8 cellular contexts compared by ENCODE assay signal in genomic region chr16:46883353-46883689, GRCh38. TPM values are rescaled to one million over a fixed set of nuclear protein-coding genes. Genes with fewer than 3 reads are reported as not detected.
DNase-seq lines count a peak whose midpoint lies in the region; ATAC-seq and TF ChIP-seq lines count a peak whose summit lies in the region.

No MANE protein-coding gene starts in this region.

- CTCF ChIA-PET in CD4-positive, alpha-beta T cell (lab: Charles Lee): interaction anchor here (1.6 kb wide), 1 partner anchor 210 kb away, joined by 4 read pairs; no protein-coding TSS in a partner anchor

- peaks cover 13% of the 10 kb centered on the region for H3K27me3 Mint-ChIP-seq in CD4-positive, alpha-beta T cell
- H3K27me3 Mint-ChIP-seq in IgD-negative memory B cell: peaks cover 4% of the 10 kb centered on the region

- no peaks in the 10 kb centered on the region for H3K36me3 Mint-ChIP-seq in CD4-positive, alpha-beta T cell (ENCODE audit: low read depth)
- peaks cover 1% of the 10 kb centered on the region for H3K36me3 Mint-ChIP-seq in IgD-negative memory B cell

- no peak overlapping the region for H3K27ac Mint-ChIP-seq in CD4-positive, alpha-beta T cell
- peak overlapping the region in 2 of 3 donors; percentile 28 to 91 for H3K27ac Mint-ChIP-seq in IgD-negative memory B cell

- intact Hi-C loops in CD4-positive, alpha-beta T cell (cut with DNase I, micrococcal nuclease): loop anchor here in 1 of 2 experiments (2.0 to 5.0 kb wide), 3 partner anchors 51 to 193 kb away; partner anchors contain the start of gene C16orf87

- H3K36me3 ChIP-seq in adipocyte (ENCODE audit: control insufficient read depth, insufficient read depth, low read length, severe bottlenecking): peaks cover 3% of the 10 kb centered on the region
- no peaks in the 10 kb centered on the region for H3K36me3 ChIP-seq in thoracic aorta

- no peak for TF ChIP-seq CTCF in CD4-positive, alpha-beta T cell (IDR thresholded peaks at IDR 0.05)
- TF ChIP-seq CTCF in thoracic aorta (IDR thresholded peaks at IDR 0.05): no peak

- H3K4me3 ChIP-seq in adipocyte (ENCODE audit: low read length) (peak overlapping the region; percentile 92), thoracic aorta (peak overlapping the region; percentile 85)

- H3K4me1 ChIP-seq in adipocyte (ENCODE audit: control insufficient read depth, insufficient read depth, low read length) (peaks cover 47% of the 10 kb centered on the region), thoracic aorta (ENCODE audit: control insufficient read depth in 1 of 2, low read depth in 2 of 2) (peaks cover 7 to 33% of the 10 kb centered on the region in 2 donors)

- peak overlapping the region; percentile 76 for H3K9ac ChIP-seq in adipocyte (ENCODE audit: low read length)

- ATAC-seq in CD4-positive, alpha-beta T cell (ENCODE audit: poor library complexity): no peak
- ATAC-seq in left lobe of liver (peak; percentile 7), thoracic aorta (ENCODE audit: insufficient number of reproducible peaks, low FRiP score, low read depth) (no peak), HG02610 (IDR thresholded peaks at IDR 0.05; ENCODE audit: unreplicated experiment) (no peak)

- H3K9me3 ChIP-seq in CD4-positive, alpha-beta T cell (ENCODE audit: control insufficient read depth, low read length): no peaks in the 10 kb centered on the region
- H3K9me3 ChIP-seq in adipocyte (ENCODE audit: control insufficient read depth, low read length) (no peaks in the 10 kb centered on the region), thoracic aorta (no peaks in the 10 kb centered on the region)

- H3K27ac ChIP-seq in CD4-positive, alpha-beta T cell (ENCODE audit: low read depth, low read length): no peak overlapping the region
- H3K27ac ChIP-seq in thoracic aorta: peak overlapping the region; percentile 8 to 18

- DNase-seq in CD4-positive, alpha-beta T cell: no peak
- DNase-seq in adipocyte (ENCODE audit: low read depth) (peak; percentile 24), left lobe of liver (ENCODE audit: low spot score) (no peak), thoracic aorta (ENCODE audit: low spot score) (no peak), OCI-M2 (lab: John Stamatoyannopoulos, UW; ENCODE audit: unreplicated experiment) (no peak)
- no peak for DNase-seq in stimulated activated naive CD4-positive, alpha-beta T cell (lab: John Stamatoyannopoulos, UW)

- H3K4me1 Mint-ChIP-seq in CD4-positive, alpha-beta T cell (ENCODE audit: low read depth): peaks cover 17% of the 10 kb centered on the region
- peaks cover 2 to 6% (median 3%) of the 10 kb centered on the region in 3 donors for H3K4me1 Mint-ChIP-seq in IgD-negative memory B cell

- H3K27me3 ChIP-seq in CD4-positive, alpha-beta T cell (ENCODE audit: control insufficient read depth, insufficient read depth, low read length): no peaks in the 10 kb centered on the region
- peaks cover 21% of the 10 kb centered on the region for H3K27me3 ChIP-seq in adipocyte (replicated peaks; ENCODE audit: control insufficient read depth, insufficient read depth, low read length)
- H3K27me3 ChIP-seq in thoracic aorta (replicated peaks; ENCODE audit: insufficient read depth): no peaks in the 10 kb centered on the region

- POLR2A ChIA-PET in CD4-positive, alpha-beta T cell (lab: Charles Lee): interaction anchor here (0.6 to 3.2 kb wide), 5 partner anchors 52 to 578 kb away, joined by 3 to 22 read pairs (median 3); partner anchors contain the start of genes C16orf87, DNAJA2, ITFG1 and PHKB

- H3K9me3 Mint-ChIP-seq in CD4-positive, alpha-beta T cell: no peaks in the 10 kb centered on the region
- H3K9me3 Mint-ChIP-seq in IgD-negative memory B cell: no peaks in the 10 kb centered on the region

- peak overlapping the region; percentile 88 for H3K4me3 Mint-ChIP-seq in CD4-positive, alpha-beta T cell
- H3K4me3 Mint-ChIP-seq in IgD-negative memory B cell: peak overlapping the region; percentile 75 to 98 (median 87)

RNA-seq across cellular contexts. Expression of gene GPT2, which starts 0.8 kb away (rescaled TPM):
- under 1 TPM in 1 of 2 experiments, not detected in 1; 0.47 TPM for total RNA-seq in CD4-positive, alpha-beta T cell
- polyA plus RNA-seq in IgD-negative memory B cell: 5.0 TPM
- total RNA-seq in left lobe of liver (84.6 TPM), thoracic aorta (1 to 10 TPM; 5.1 to 6.8 TPM)

RNA-seq across cellular contexts. Expression of gene C16orf87, which starts 52.3 kb away (rescaled TPM):
- total RNA-seq in CD4-positive, alpha-beta T cell: 10 to 100 TPM; 20.6 to 22.6 TPM
- polyA plus RNA-seq in IgD-negative memory B cell: 14.5 TPM
- total RNA-seq in left lobe of liver (5.2 TPM), thoracic aorta (1 to 10 TPM; 6.9 to 8.8 TPM)

Comparison
In these comparisons a context has a peak if more than half of its experiments do, and no peak if none do; other contexts are left out.
1. RNA of gene GPT2, which starts 0.8 kb away (total RNA-seq): 84.6 TPM in left lobe of liver (single experiment); 5.1 to 6.8 TPM in thoracic aorta and 0.47 TPM in CD4-positive, alpha-beta T cell; every median in the first group is over 10 times any median in the second.